In the genomic region with DNA sequence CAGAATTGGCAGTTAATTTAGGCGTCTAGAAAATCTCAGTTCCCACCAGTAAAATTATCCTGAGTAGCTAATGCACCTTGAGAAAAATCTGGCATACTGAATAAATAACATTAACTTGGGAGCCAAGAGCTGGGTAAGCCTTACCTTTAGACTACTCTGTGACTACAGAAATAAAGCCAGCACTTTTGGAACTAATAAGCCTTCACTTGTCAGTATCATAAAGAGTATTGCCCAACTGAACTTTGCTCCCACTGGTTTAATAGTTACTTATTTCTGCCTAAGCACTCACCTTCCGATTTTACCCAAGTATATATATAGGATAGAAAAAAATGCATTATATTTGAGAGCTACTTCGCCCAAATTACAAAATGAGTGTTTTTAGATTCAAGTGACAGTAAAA, we compare ENCODE assay signal across 12 cellular contexts.
"Had no signal": no experiment of that assay in that cellular context is flagged by ENCODE, and none has a peak within 500 bp of the region (broad histone marks: within the 10 kb centered on the region; RNA-seq: fewer than 3 reads in every experiment).

No MANE protein-coding gene starts in this region.

- H3K4me3 ChIP-seq: gastroesophageal sphincter, ovary, skin epidermis, stomach had no signal

- ATAC-seq: activated CD8-positive, alpha-beta memory T cell treated with anti-CD3 and anti-CD28 coated beads, Interleukin-2, amount 10 ng/mL, durations not matched to agents 7 days and 5 days; gastroesophageal sphincter had no signal

- H3K9me3 ChIP-seq: gastroesophageal sphincter, ovary, stomach had no signal

- H3K27me3 Mint-ChIP-seq: activated CD8-positive, alpha-beta memory T cell treated with anti-CD3 and anti-CD28 coated beads, Interleukin-2, amount 10 ng/mL, durations not matched to agents 7 days and 5 days; brain had no signal

- H3K4me1 Mint-ChIP-seq: brain had no signal

- H3K36me3 ChIP-seq: ovary had no signal

- H3K27ac Mint-ChIP-seq: activated CD8-positive, alpha-beta memory T cell treated with anti-CD3 and anti-CD28 coated beads, Interleukin-2, amount 10 ng/mL, durations not matched to agents 7 days and 5 days had no signal

- H3K27ac ChIP-seq: gastroesophageal sphincter, ovary, skin epidermis, stomach had no signal

- H3K27me3 ChIP-seq: gastroesophageal sphincter, ovary, stomach had no signal

- H3K9me3 Mint-ChIP-seq: brain had no signal

- H3K4me1 ChIP-seq: gastroesophageal sphincter had no signal

- DNase-seq: activated CD4-positive, alpha-beta T cell treated with anti-CD3 and anti-CD28 coated beads, Interleukin-2, amount 50 U/mL, for 4 hours; activated CD4-positive, CD25-positive, alpha-beta regulatory T cell treated with anti-CD3 and anti-CD28 coated beads, Interleukin-2, amount 50 U/mL, for 72 hours; activated CD8-positive, alpha-beta memory T cell treated with anti-CD3 and anti-CD28 coated beads, Interleukin-2, amount 10 ng/mL, durations not matched to agents 7 days and 5 days; activated naive CD4-positive, alpha-beta T cell treated with Interleukin-2 at 50 U/mL for 16 hours; effector memory CD4-positive, alpha-beta T cell; kidney glomerular epithelial cell; ovary; retina; stomach had no signal

- H3K4me3 Mint-ChIP-seq: activated CD8-positive, alpha-beta memory T cell treated with anti-CD3 and anti-CD28 coated beads, Interleukin-2, amount 10 ng/mL, durations not matched to agents 7 days and 5 days; brain had no signal
